ENCODE assay signal across 8 cellular contexts in genomic region chr3:39809995-39810595, GRCh38. TPM values are rescaled to one million over a fixed set of nuclear protein-coding genes. Genes with fewer than 3 reads are reported as not detected.
A peak's percentile ranks its signal among the peaks of the same experiment; 100 is the strongest.
DNase-seq lines count a peak whose midpoint lies in the region; ATAC-seq and TF ChIP-seq lines count a peak whose summit lies in the region.
"Had no signal": no experiment of that assay in that cellular context is flagged by ENCODE, and none has a peak within 500 bp of the region (broad histone marks: within the 10 kb centered on the region; RNA-seq: fewer than 3 reads in every experiment).

No MANE protein-coding gene starts in this region.

- H2AFZ ChIP-seq in MM.1S (ENCODE audit: low read length): peak overlapping the region; percentile 100
- H2AFZ ChIP-seq in neural cell (ENCODE audit: low read depth, low read length): peak overlapping the region; percentile 47

- no peaks in the 10 kb centered on the region for H4K20me1 ChIP-seq in MM.1S (ENCODE audit: insufficient read depth, low read length)
- H4K20me1 ChIP-seq in neural cell (ENCODE audit: insufficient read depth): no peaks in the 10 kb centered on the region

- H3F3A ChIP-seq in MM.1S (ENCODE audit: insufficient read depth, low read length) (peaks cover 6% of the 10 kb centered on the region; the same call in 1 of the 2 replicates), neural cell (ENCODE audit: insufficient read depth, low read length, poor library complexity, severe bottlenecking) (no peaks in the 10 kb centered on the region)

- TF ChIP-seq EP300 in neural cell (conservative IDR thresholded peaks at IDR 0.05; ENCODE audit: poor library complexity, severe bottlenecking): no peak

- H3K4me3 ChIP-seq in MM.1S (ENCODE audit: low read length): peak overlapping the region; percentile 88
- H3K4me3 ChIP-seq in epithelial cell of proximal tubule (ENCODE audit: low read depth, low read length): peak overlapping the region; percentile 67
- peak overlapping the region; percentile 94 for H3K4me3 ChIP-seq in neural cell (ENCODE audit: low read length)
- H3K4me3 ChIP-seq: SJSA1 had no signal

- DNase-seq in MM.1S (peak; percentile 12), epithelial cell of proximal tubule (ENCODE audit: low read depth) (no peak), inferior parietal cortex (ENCODE audit: extremely low spot score) (no peak), NCI-H345 (lab: John Stamatoyannopoulos, UW) (no peak)
- no peak for DNase-seq in stimulated activated naive CD4-positive, alpha-beta T cell (lab: John Stamatoyannopoulos, UW)

- TF ChIP-seq CTCF in MM.1S (IDR thresholded peaks at IDR 0.05; ENCODE audit: low read length) (no peak), epithelial cell of proximal tubule (conservative IDR thresholded peaks at IDR 0.05; ENCODE audit: low read depth, low read length) (no peak), neural cell (IDR thresholded peaks at IDR 0.05; ENCODE audit: poor library complexity, severe bottlenecking) (no peak)

- H3K36me3 ChIP-seq in MM.1S (replicated peaks; ENCODE audit: insufficient read depth, low read length) (no peaks in the 10 kb centered on the region), neural cell (ENCODE audit: insufficient read depth, low read length) (no peaks in the 10 kb centered on the region)
- H3K36me3 ChIP-seq: SJSA1 had no signal

- H3K9me3 ChIP-seq in MM.1S (replicated peaks; ENCODE audit: insufficient read depth, low read length): no peaks in the 10 kb centered on the region
- H3K9me3 ChIP-seq in neural cell (ENCODE audit: low read length): no peaks in the 10 kb centered on the region
- H3K9me3 ChIP-seq: SJSA1 had no signal

- H3K79me2 ChIP-seq in MM.1S (ENCODE audit: low read length): no peaks in the 10 kb centered on the region
- no peaks in the 10 kb centered on the region for H3K79me2 ChIP-seq in neural cell (replicated peaks; ENCODE audit: insufficient read depth, low read length)

- H3K9me2 ChIP-seq in MM.1S (replicated peaks; ENCODE audit: insufficient read depth, low read length): no peaks in the 10 kb centered on the region
- H3K9me2 ChIP-seq in neural cell (ENCODE audit: insufficient read depth, low read length): no peaks in the 10 kb centered on the region

- H3K9ac ChIP-seq in MM.1S (ENCODE audit: low read length) (peak overlapping the region; percentile 52; the same call in 1 of the 2 replicates), neural cell (ENCODE audit: low read length) (peak overlapping the region; percentile 65)

- no peak overlapping the region for H3K27ac ChIP-seq in MM.1S (ENCODE audit: low read length)
- H3K27ac ChIP-seq in neural cell (ENCODE audit: low read length): no peak overlapping the region
- H3K27ac ChIP-seq: SJSA1 had no signal

- no peak for TF ChIP-seq RAD21 in neural cell (conservative IDR thresholded peaks at IDR 0.05)

- peak overlapping the region; percentile 100 for H3K4me2 ChIP-seq in MM.1S (ENCODE audit: low read depth, low read length)
- H3K4me2 ChIP-seq in neural cell (ENCODE audit: low read length): peak overlapping the region; percentile 60

- H3K4me1 ChIP-seq in MM.1S (ENCODE audit: low read length): no peaks in the 10 kb centered on the region
- H3K4me1 ChIP-seq: SJSA1 had no signal

- H3K27me3 ChIP-seq in MM.1S (replicated peaks; ENCODE audit: insufficient read depth, low read length) (peaks cover 16% of the 10 kb centered on the region; the same call in 1 of the 2 replicates), neural cell (ENCODE audit: insufficient read depth, low read depth, low read length) (peaks cover 50% of the 10 kb centered on the region)

- peak; percentile 13 for ATAC-seq in GM19043 (IDR thresholded peaks at IDR 0.05; ENCODE audit: low read depth, unreplicated experiment)

TF ChIP-seq in neural cell, 6 proteins besides CTCF, POLR2A, EP300 and RAD21:
- TF ChIP-seq TAF1 (IDR thresholded peaks at IDR 0.05; ENCODE audit: low read depth) (no peak), EZH2 (IDR thresholded peaks at IDR 0.05; ENCODE audit: borderline replicate concordance, insufficient read depth, low read length, poor library complexity, severe bottlenecking) (no peak)

RNA-seq across cellular contexts. Expression of gene MYRIP, which starts 0.7 kb away (rescaled TPM):
- total RNA-seq in epithelial cell of proximal tubule: 0.12 and 0.29 TPM in 2 replicates
- polyA plus RNA-seq in neural cell: 0.64 and 0.76 TPM in 2 replicates
- 1.5 and 1.9 TPM in 2 replicates for polyA minus RNA-seq in neural cell
